In genomic region chr15:70196314-70197291, GRCh38 we compare ENCODE assay signal across 1 cellular context.
A peak's percentile ranks its signal among the peaks of the same experiment; 100 is the strongest.
TF ChIP-seq lines count a peak whose summit lies in the region.

No MANE protein-coding gene starts in this region.

TF ChIP-seq in HEK293, 187 proteins besides CTCF, POLR2A, EP300 and RAD21 (continued from another document and continues in another):
- TF ChIP-seq, protein P1, sequence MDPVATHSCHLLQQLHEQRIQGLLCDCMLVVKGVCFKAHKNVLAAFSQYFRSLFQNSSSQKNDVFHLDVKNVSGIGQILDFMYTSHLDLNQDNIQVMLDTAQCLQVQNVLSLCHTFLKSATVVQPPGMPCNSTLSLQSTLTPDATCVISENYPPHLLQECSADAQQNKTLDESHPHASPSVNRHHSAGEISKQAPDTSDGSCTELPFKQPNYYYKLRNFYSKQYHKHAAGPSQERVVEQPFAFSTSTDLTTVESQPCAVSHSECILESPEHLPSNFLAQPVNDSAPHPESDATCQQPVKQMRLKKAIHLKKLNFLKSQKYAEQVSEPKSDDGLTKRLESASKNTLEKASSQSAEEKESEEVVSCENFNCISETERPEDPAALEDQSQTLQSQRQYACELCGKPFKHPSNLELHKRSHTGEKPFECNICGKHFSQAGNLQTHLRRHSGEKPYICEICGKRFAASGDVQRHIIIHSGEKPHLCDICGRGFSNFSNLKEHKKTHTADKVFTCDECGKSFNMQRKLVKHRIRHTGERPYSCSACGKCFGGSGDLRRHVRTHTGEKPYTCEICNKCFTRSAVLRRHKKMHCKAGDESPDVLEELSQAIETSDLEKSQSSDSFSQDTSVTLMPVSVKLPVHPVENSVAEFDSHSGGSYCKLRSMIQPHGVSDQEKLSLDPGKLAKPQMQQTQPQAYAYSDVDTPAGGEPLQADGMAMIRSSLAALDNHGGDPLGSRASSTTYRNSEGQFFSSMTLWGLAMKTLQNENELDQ (tag by site-specific recombination; IDR thresholded peaks at IDR 0.05; ENCODE audit: low read depth), result no peak
- TF ChIP-seq ZSCAN23 (tag by site-specific recombination; IDR thresholded peaks at IDR 0.05), result 0 out of 2 replicates have a peak, but pooled peaks have one; percentile 16
- TF ChIP-seq OSR2 (tag by site-specific recombination; IDR thresholded peaks at IDR 0.05), result peak; percentile 95
- peak; percentile 95 for TF ChIP-seq ZBTB21 (tag by site-specific recombination; IDR thresholded peaks at IDR 0.05)
- TF ChIP-seq SALL2 (tag by site-specific recombination; IDR thresholded peaks at IDR 0.05; ENCODE audit: borderline replicate concordance), result no peak
- TF ChIP-seq, protein P2, sequence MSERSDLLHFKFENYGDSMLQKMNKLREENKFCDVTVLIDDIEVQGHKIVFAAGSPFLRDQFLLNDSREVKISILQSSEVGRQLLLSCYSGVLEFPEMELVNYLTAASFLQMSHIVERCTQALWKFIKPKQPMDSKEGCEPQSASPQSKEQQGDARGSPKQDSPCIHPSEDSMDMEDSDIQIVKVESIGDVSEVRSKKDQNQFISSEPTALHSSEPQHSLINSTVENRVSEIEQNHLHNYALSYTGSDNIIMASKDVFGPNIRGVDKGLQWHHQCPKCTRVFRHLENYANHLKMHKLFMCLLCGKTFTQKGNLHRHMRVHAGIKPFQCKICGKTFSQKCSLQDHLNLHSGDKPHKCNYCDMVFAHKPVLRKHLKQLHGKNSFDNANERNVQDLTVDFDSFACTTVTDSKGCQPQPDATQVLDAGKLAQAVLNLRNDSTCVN (tag by site-specific recombination; optimal IDR thresholded peaks at IDR 0.05), result peak; percentile 50
- peak; percentile 79; the same call in 1 of the 2 replicates for TF ChIP-seq ZNF10 (tag by site-specific recombination; IDR thresholded peaks at IDR 0.05)
- TF ChIP-seq ZNF660 (tag by site-specific recombination; IDR thresholded peaks at IDR 0.05), result no peak
- TF ChIP-seq ZFP41 (tag by site-specific recombination; IDR thresholded peaks at IDR 0.05; ENCODE audit: borderline replicate concordance), result no peak
- no peak for TF ChIP-seq ZNF521 (tag by site-specific recombination; IDR thresholded peaks at IDR 0.05)
- TF ChIP-seq ZNF169 (tag by site-specific recombination; IDR thresholded peaks at IDR 0.05), result no peak
- no peak for TF ChIP-seq ZNF530 (tag by site-specific recombination; IDR thresholded peaks at IDR 0.05; ENCODE audit: low read depth)
- TF ChIP-seq ZNF2 (tag by site-specific recombination; IDR thresholded peaks at IDR 0.05), result peak; percentile 60; the same call in 1 of the 2 replicates
- TF ChIP-seq ZNF155 (tag by site-specific recombination; IDR thresholded peaks at IDR 0.05), result no peak
- TF ChIP-seq KLF1 (tag by site-specific recombination; IDR thresholded peaks at IDR 0.05), result peak; percentile 66
- TF ChIP-seq ZNF426 (tag by site-specific recombination; IDR thresholded peaks at IDR 0.05), result no peak
- TF ChIP-seq ZBTB8A (tag by site-specific recombination; IDR thresholded peaks at IDR 0.05), result peak; percentile 92
- 0 out of 2 replicates have a peak, but pooled peaks have one; percentile 18 for TF ChIP-seq ZNF366 (tag by site-specific recombination; conservative IDR thresholded peaks at IDR 0.05)
- TF ChIP-seq KLF17 (tag by site-specific recombination; IDR thresholded peaks at IDR 0.05), result peak; percentile 99
- peak; percentile 94 for TF ChIP-seq TRIM28 (IDR thresholded peaks at IDR 0.05; ENCODE audit: borderline replicate concordance, low read length)
- TF ChIP-seq, protein P3, sequence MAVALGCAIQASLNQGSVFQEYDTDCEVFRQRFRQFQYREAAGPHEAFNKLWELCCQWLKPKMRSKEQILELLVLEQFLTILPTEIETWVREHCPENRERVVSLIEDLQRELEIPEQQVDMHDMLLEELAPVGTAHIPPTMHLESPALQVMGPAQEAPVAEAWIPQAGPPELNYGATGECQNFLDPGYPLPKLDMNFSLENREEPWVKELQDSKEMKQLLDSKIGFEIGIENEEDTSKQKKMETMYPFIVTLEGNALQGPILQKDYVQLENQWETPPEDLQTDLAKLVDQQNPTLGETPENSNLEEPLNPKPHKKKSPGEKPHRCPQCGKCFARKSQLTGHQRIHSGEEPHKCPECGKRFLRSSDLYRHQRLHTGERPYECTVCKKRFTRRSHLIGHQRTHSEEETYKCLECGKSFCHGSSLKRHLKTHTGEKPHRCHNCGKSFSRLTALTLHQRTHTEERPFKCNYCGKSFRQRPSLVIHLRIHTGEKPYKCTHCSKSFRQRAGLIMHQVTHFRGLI (tag by site-specific recombination; IDR thresholded peaks at IDR 0.05), result peak; percentile 39; the same call in 1 of the 2 replicates
- peak; percentile 53 for TF ChIP-seq ZNF398 (tag by site-specific recombination; IDR thresholded peaks at IDR 0.05)
- TF ChIP-seq, protein P4, sequence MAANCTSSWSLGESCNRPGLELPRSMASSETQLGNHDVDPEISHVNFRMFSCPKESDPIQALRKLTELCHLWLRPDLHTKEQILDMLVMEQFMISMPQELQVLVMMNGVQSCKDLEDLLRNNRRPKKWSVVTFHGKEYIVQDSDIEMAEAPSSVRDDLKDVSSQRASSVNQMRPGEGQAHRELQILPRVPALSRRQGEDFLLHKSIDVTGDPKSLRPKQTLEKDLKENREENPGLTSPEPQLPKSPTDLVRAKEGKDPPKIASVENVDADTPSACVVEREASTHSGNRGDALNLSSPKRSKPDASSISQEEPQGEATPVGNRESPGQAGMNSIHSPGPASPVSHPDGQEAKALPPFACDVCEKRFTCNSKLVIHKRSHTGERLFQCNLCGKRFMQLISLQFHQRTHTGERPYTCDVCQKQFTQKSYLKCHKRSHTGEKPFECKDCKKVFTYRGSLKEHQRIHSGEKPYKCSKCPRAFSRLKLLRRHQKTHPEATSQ (tag by site-specific recombination; IDR thresholded peaks at IDR 0.05), result peak; percentile 73; the same call in 1 of the 2 replicates
- TF ChIP-seq, protein P5, sequence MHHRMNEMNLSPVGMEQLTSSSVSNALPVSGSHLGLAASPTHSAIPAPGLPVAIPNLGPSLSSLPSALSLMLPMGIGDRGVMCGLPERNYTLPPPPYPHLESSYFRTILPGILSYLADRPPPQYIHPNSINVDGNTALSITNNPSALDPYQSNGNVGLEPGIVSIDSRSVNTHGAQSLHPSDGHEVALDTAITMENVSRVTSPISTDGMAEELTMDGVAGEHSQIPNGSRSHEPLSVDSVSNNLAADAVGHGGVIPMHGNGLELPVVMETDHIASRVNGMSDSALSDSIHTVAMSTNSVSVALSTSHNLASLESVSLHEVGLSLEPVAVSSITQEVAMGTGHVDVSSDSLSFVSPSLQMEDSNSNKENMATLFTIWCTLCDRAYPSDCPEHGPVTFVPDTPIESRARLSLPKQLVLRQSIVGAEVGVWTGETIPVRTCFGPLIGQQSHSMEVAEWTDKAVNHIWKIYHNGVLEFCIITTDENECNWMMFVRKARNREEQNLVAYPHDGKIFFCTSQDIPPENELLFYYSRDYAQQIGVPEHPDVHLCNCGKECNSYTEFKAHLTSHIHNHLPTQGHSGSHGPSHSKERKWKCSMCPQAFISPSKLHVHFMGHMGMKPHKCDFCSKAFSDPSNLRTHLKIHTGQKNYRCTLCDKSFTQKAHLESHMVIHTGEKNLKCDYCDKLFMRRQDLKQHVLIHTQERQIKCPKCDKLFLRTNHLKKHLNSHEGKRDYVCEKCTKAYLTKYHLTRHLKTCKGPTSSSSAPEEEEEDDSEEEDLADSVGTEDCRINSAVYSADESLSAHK (tag by site-specific recombination; IDR thresholded peaks at IDR 0.05), result no peak
- TF ChIP-seq, protein P6, sequence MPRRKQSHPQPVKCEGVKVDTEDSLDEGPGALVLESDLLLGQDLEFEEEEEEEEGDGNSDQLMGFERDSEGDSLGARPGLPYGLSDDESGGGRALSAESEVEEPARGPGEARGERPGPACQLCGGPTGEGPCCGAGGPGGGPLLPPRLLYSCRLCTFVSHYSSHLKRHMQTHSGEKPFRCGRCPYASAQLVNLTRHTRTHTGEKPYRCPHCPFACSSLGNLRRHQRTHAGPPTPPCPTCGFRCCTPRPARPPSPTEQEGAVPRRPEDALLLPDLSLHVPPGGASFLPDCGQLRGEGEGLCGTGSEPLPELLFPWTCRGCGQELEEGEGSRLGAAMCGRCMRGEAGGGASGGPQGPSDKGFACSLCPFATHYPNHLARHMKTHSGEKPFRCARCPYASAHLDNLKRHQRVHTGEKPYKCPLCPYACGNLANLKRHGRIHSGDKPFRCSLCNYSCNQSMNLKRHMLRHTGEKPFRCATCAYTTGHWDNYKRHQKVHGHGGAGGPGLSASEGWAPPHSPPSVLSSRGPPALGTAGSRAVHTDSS (tag by site-specific recombination; IDR thresholded peaks at IDR 0.05), result no peak
- no peak; the same call in 1 of the 2 replicates for TF ChIP-seq ZNF768 (tag by site-specific recombination; IDR thresholded peaks at IDR 0.05)
- TF ChIP-seq ZNF214 (tag by site-specific recombination; IDR thresholded peaks at IDR 0.05; ENCODE audit: borderline replicate concordance), result no peak
- TF ChIP-seq, protein P7, sequence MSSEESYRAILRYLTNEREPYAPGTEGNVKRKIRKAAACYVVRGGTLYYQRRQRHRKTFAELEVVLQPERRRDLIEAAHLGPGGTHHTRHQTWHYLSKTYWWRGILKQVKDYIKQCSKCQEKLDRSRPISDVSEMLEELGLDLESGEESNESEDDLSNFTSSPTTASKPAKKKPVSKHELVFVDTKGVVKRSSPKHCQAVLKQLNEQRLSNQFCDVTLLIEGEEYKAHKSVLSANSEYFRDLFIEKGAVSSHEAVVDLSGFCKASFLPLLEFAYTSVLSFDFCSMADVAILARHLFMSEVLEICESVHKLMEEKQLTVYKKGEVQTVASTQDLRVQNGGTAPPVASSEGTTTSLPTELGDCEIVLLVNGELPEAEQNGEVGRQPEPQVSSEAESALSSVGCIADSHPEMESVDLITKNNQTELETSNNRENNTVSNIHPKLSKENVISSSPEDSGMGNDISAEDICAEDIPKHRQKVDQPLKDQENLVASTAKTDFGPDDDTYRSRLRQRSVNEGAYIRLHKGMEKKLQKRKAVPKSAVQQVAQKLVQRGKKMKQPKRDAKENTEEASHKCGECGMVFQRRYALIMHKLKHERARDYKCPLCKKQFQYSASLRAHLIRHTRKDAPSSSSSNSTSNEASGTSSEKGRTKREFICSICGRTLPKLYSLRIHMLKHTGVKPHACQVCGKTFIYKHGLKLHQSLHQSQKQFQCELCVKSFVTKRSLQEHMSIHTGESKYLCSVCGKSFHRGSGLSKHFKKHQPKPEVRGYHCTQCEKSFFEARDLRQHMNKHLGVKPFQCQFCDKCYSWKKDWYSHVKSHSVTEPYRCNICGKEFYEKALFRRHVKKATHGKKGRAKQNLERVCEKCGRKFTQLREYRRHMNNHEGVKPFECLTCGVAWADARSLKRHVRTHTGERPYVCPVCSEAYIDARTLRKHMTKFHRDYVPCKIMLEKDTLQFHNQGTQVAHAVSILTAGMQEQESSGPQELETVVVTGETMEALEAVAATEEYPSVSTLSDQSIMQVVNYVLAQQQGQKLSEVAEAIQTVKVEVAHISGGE (tag by site-specific recombination; conservative IDR thresholded peaks at IDR 0.05; ENCODE audit: low read depth), result no peak
- no peak for TF ChIP-seq PRDM1 (tag by site-specific recombination; IDR thresholded peaks at IDR 0.05)
- no peak for TF ChIP-seq ZNF677 (tag by site-specific recombination; IDR thresholded peaks at IDR 0.05)
- peak; percentile 99 for TF ChIP-seq SCRT2 (tag by site-specific recombination; IDR thresholded peaks at IDR 0.05)
- TF ChIP-seq, protein P8, sequence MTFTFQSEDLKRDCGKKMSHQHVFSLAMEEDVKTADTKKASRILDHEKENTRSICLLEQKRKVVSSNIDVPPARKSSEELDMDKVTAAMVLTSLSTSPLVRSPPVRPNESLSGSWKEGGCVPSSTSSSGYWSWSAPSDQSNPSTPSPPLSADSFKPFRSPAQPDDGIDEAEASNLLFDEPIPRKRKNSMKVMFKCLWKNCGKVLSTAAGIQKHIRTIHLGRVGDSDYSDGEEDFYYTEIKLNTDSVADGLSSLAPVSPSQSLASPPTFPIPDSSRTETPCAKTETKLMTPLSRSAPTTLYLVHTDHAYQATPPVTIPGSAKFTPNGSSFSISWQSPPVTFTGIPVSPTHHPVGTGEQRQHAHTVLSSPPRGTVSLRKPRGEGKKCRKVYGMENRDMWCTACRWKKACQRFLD (tag by site-specific recombination; IDR thresholded peaks at IDR 0.05), result no peak
- no peak for TF ChIP-seq ZNF311 (tag by site-specific recombination; IDR thresholded peaks at IDR 0.05; ENCODE audit: borderline replicate concordance)
- TF ChIP-seq, protein P9, sequence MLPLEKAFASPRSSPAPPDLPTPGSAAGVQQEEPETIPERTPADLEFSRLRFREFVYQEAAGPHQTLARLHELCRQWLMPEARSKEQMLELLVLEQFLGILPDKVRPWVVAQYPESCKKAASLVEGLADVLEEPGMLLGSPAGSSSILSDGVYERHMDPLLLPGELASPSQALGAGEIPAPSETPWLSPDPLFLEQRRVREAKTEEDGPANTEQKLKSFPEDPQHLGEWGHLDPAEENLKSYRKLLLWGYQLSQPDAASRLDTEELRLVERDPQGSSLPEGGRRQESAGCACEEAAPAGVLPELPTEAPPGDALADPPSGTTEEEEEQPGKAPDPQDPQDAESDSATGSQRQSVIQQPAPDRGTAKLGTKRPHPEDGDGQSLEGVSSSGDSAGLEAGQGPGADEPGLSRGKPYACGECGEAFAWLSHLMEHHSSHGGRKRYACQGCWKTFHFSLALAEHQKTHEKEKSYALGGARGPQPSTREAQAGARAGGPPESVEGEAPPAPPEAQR (tag by site-specific recombination; IDR thresholded peaks at IDR 0.05), result no peak
